2 cellular contexts compared by ENCODE assay signal in genomic region chr17:75346906-75347305, GRCh38.
TF ChIP-seq lines count a peak whose summit lies in the region.

No MANE protein-coding gene starts in this region.

TF ChIP-seq in SK-N-SH treated with all-trans-retinoic acid at 6 μM for 48 hours, 23 proteins besides CTCF, POLR2A, EP300 and RAD21 (continued from another document):
- no peak for TF ChIP-seq CREB5 (CRISPR knock-in tag; IDR thresholded peaks at IDR 0.05; ENCODE audit: low read depth)
- TF ChIP-seq ZFP30 (CRISPR knock-in tag; IDR thresholded peaks at IDR 0.05), result no peak
- TF ChIP-seq OSR1 (CRISPR knock-in tag; IDR thresholded peaks at IDR 0.05), result no peak
- no peak for TF ChIP-seq ZNF70 (CRISPR knock-in tag; IDR thresholded peaks at IDR 0.05)
- TF ChIP-seq TCF4 (CRISPR knock-in tag; IDR thresholded peaks at IDR 0.05; ENCODE audit: borderline replicate concordance), result no peak
- TF ChIP-seq ISL1 (CRISPR knock-in tag; IDR thresholded peaks at IDR 0.05), result no peak
- no peak for TF ChIP-seq PPARA (CRISPR knock-in tag; IDR thresholded peaks at IDR 0.05; ENCODE audit: borderline replicate concordance)
- TF ChIP-seq, protein P1, sequence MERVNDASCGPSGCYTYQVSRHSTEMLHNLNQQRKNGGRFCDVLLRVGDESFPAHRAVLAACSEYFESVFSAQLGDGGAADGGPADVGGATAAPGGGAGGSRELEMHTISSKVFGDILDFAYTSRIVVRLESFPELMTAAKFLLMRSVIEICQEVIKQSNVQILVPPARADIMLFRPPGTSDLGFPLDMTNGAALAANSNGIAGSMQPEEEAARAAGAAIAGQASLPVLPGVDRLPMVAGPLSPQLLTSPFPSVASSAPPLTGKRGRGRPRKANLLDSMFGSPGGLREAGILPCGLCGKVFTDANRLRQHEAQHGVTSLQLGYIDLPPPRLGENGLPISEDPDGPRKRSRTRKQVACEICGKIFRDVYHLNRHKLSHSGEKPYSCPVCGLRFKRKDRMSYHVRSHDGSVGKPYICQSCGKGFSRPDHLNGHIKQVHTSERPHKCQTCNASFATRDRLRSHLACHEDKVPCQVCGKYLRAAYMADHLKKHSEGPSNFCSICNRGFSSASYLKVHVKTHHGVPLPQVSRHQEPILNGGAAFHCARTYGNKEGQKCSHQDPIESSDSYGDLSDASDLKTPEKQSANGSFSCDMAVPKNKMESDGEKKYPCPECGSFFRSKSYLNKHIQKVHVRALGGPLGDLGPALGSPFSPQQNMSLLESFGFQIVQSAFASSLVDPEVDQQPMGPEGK (CRISPR knock-in tag; IDR thresholded peaks at IDR 0.05; ENCODE audit: borderline replicate concordance), result no peak
- no peak for TF ChIP-seq ZFP3 (CRISPR knock-in tag; IDR thresholded peaks at IDR 0.05)
- TF ChIP-seq CSRNP3 (CRISPR knock-in tag; IDR thresholded peaks at IDR 0.05), result no peak

TF ChIP-seq in SK-N-SH, 30 proteins besides CTCF, POLR2A, EP300 and RAD21 (continued from another document):
- TF ChIP-seq ZBTB33 (IDR thresholded peaks at IDR 0.05; ENCODE audit: borderline replicate concordance, low read depth) (no peak), RXRA (IDR thresholded peaks at IDR 0.05; ENCODE audit: borderline replicate concordance, low read depth) (no peak)
TF ChIP-seq in SK-N-SH: peak in this region for 0.
